Comparison of ENCODE assay signal across 15 cellular contexts in genomic region chr10:121481222-121481621, GRCh38.
DNase-seq lines count a peak whose midpoint lies in the region; ATAC-seq and TF ChIP-seq lines count a peak whose summit lies in the region.
"Had no signal": no experiment of that assay in that cellular context is flagged by ENCODE, and none has a peak within 500 bp of the region (broad histone marks: within the 10 kb centered on the region; RNA-seq: fewer than 3 reads in every experiment).

No MANE protein-coding gene starts in this region.

- intact Hi-C loops in dorsolateral prefrontal cortex (cut with DNase I) (loop anchor here in 1 of 2 donors (2.0 kb wide), 1 partner anchor 38 kb away; no protein-coding TSS in a partner anchor), ovary (cut with DNase I) (loop anchor here in 1 of 4 donors (10.0 kb wide), 1 partner anchor 114 kb away; the partner anchor contains the start of gene FGFR2)

- ATAC-seq in GM21526 (IDR thresholded peaks at IDR 0.05; ENCODE audit: low FRiP score, unreplicated experiment), result no peak

- H3K4me1 ChIP-seq in ovary (ENCODE audit: insufficient read depth), result no peaks in the 10 kb centered on the region

- peak overlapping the region in 39 of 59 donors; percentile 0 to 92 (median 47) for H3K27ac ChIP-seq in dorsolateral prefrontal cortex
- H3K27ac ChIP-seq in ovary, result no peak overlapping the region
- H3K27ac ChIP-seq: GM23248 had no signal

- TF ChIP-seq POLR2A in ovary (IDR thresholded peaks at IDR 0.05), result no peak

- no peak for TF ChIP-seq EP300 in ovary (IDR thresholded peaks at IDR 0.05)

- 3 to 14% (median 6%) methylated on average over 3 of the region's 3 CpGs for WGBS in ovary, 3 donors

- H3K4me3 ChIP-seq in AG10803 (ENCODE audit: low read length), result no peak overlapping the region
- no peak overlapping the region for H3K4me3 ChIP-seq in dorsolateral prefrontal cortex
- no peak overlapping the region for H3K4me3 ChIP-seq in ovary
- H3K4me3 ChIP-seq: GM23248 had no signal

- TF ChIP-seq CTCF in AG10803 (conservative IDR thresholded peaks at IDR 0.05; ENCODE audit: low read length) (no peak), dorsolateral prefrontal cortex (IDR thresholded peaks at IDR 0.05 in 54 of 56, conservative IDR thresholded peaks at IDR 0.05 in 2 of 56; ENCODE audit: low read depth in 1 of 56, partially characterized antibody in 56 of 56) (no peak), ovary (IDR thresholded peaks at IDR 0.05) (no peak)

- no peaks in the 10 kb centered on the region for H3K36me3 ChIP-seq in ovary

- peaks cover 0 to 4% (median 0%) of the 10 kb centered on the region in 45 donors for H3K27me3 ChIP-seq in dorsolateral prefrontal cortex
- no peaks in the 10 kb centered on the region for H3K27me3 ChIP-seq in ovary

- DNase-seq in AG10803 (ENCODE audit: low read depth) (peak; percentile 6), amniotic epithelial cell (ENCODE audit: low read depth) (peak; percentile 14), dorsolateral prefrontal cortex (no peak), ovary (peak in 3 of 5 donors; percentile 32 to 45 (median 41)), inferior parietal cortex (ENCODE audit: extremely low spot score) (no peak), dedifferentiated amniotic fluid mesenchymal stem cell (ENCODE audit: extremely low spot score) (no peak), NCI-H146 treated with DMSO at 0.1 percent for 48 hours (lab: John Stamatoyannopoulos, UW; ENCODE audit: unreplicated experiment) (no peak)
- DNase-seq: Calu3, DND-41, GDM1, GM23248, Kasumi-1, NCI-H1105 treated with DMSO at 0.1 percent for 48 hours, NCI-H187 treated with DMSO at 0.1 percent for 48 hours had no signal

- no peaks in the 10 kb centered on the region for H3K9me3 ChIP-seq in ovary

Comparison
In these comparisons a context has a peak if more than half of its experiments do, and no peak if none do; other contexts are left out.
1. DNase-seq: peak in AG10803 (single experiment), amniotic epithelial cell (single experiment) and ovary (3 of 5); none in dorsolateral prefrontal cortex (0 of 10), inferior parietal cortex (single experiment), dedifferentiated amniotic fluid mesenchymal stem cell (single experiment) and NCI-H146 treated with DMSO at 0.1 percent for 48 hours (single experiment).
2. H3K27ac ChIP-seq: peak in dorsolateral prefrontal cortex (39 of 59); none in ovary (0 of 2).